In the genomic region with DNA sequence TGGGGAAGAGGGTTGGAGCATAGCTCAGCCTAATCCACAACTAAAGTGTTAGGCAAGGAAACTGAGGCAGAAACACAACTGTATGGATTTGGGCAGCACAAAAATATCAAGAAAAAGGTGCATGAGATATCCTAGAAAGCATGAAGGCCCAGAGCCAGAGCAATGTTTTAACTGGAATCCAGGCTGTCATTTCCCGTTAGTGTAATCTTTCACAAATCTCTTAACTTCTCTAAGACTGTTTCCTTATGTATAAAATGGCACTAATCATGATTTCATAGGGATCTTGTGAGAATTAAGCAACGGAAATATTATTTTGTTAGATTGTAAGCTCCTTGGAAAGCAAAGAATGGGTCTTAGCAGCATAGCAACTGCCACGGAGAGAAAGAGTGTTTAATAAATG, we compare ENCODE assay signal across 27 cellular contexts. TPM values are rescaled to one million over a fixed set of nuclear protein-coding genes. Genes with fewer than 3 reads are reported as not detected.
A peak's percentile ranks its signal among the peaks of the same experiment; 100 is the strongest.
DNase-seq lines count a peak whose midpoint lies in the region; ATAC-seq and TF ChIP-seq lines count a peak whose summit lies in the region.
"Had no signal": no experiment of that assay in that cellular context is flagged by ENCODE, and none has a peak within 500 bp of the region (broad histone marks: within the 10 kb centered on the region; RNA-seq: fewer than 3 reads in every experiment).

No MANE protein-coding gene starts in this region.

- no peak overlapping the region for H2BK12ac ChIP-seq in mesenchymal stem cell (ENCODE audit: low read length in 2 of 2)

- H3K18ac ChIP-seq in mesenchymal stem cell (ENCODE audit: low read depth in 1 of 2, low read length in 2 of 2), result peak overlapping the region in 1 of 2 experiments; percentile 65

- H3K4me3 ChIP-seq in CD4-positive, alpha-beta memory T cell (ENCODE audit: low read length in 2 of 2), result no peak overlapping the region
- no peak overlapping the region for H3K4me3 ChIP-seq in mesenchymal stem cell (ENCODE audit: insufficient read depth in 1 of 2, low read depth in 1 of 2, low read length in 2 of 2)
- no peak overlapping the region for H3K4me3 ChIP-seq in ovary
- H3K4me3 ChIP-seq: dorsolateral prefrontal cortex, gastroesophageal sphincter, lung, mucosa of descending colon, vagina had no signal

- no peak for DNase-seq in CD4-positive, alpha-beta memory T cell
- no peak for DNase-seq in T-cell
- DNase-seq in mesenchymal stem cell, result no peak
- DNase-seq in sciatic nerve (ENCODE audit: low spot score), result no peak
- no peak for DNase-seq in NCI-H1417 (lab: John Stamatoyannopoulos, UW)
- DNase-seq in ovary, result no peak
- DNase-seq: amniotic stem cell; DMS79; GF-D8; NCI-H748 treated with DMSO at 0.1 percent for 48 hours; stimulated activated naive CD8-positive, alpha-beta T cell treated with anti-CD3 and anti-CD28 coated beads, Interleukin-15, amount 100 ng/mL, for 72 hours; T1000 had no signal

- CTCF ChIA-PET in CD4-positive, alpha-beta memory T cell (lab: Charles Lee; ENCODE audit: partially characterized antibody), result interaction anchor here (0.6 to 6.1 kb wide), 12 partner anchors 9 to 146 kb away, joined by 3 to 49 read pairs (median 7); partner anchors contain the start of genes CCDC83 and SYTL2
- CTCF ChIA-PET in T-cell (lab: Charles Lee), result interaction anchor here in 1 of 2 donors (0.6 to 2.8 kb wide), 3 partner anchors 16 to 73 kb away, joined by 4 to 15 read pairs (median 8); partner anchors contain the start of gene CCDC83

- no peaks in the 10 kb centered on the region for H3K36me3 Mint-ChIP-seq in CD4-positive, alpha-beta memory T cell
- no peaks in the 10 kb centered on the region for H3K36me3 Mint-ChIP-seq in T-cell
- H3K36me3 Mint-ChIP-seq: WTC11 had no signal

- H2BK5ac ChIP-seq in mesenchymal stem cell (ENCODE audit: low read depth, low read length, poor library complexity, severe bottlenecking), result no peak overlapping the region

- POLR2A ChIA-PET in CD4-positive, alpha-beta memory T cell (lab: Charles Lee; ENCODE audit: partially characterized antibody), result interaction anchor here (1.9 to 4.2 kb wide), 7 partner anchors 11 to 197 kb away, joined by 5 to 40 read pairs (median 17); partner anchors contain the start of genes CREBZF, DLG2, SYTL2 and TMEM126B
- POLR2A ChIA-PET in T-cell (lab: Charles Lee), result interaction anchor here in 1 of 2 donors (1.1 kb wide), 1 partner anchor 73 kb away, joined by 7 read pairs; no protein-coding TSS in a partner anchor

- H3K4me1 ChIP-seq in CD4-positive, alpha-beta memory T cell (ENCODE audit: insufficient read depth, low read length), result peaks cover 75% of the 10 kb centered on the region
- H3K4me1 ChIP-seq in mesenchymal stem cell (ENCODE audit: control insufficient read depth, insufficient read depth, low read depth, low read length) (peaks cover 10% of the 10 kb centered on the region), ovary (ENCODE audit: insufficient read depth) (peaks cover 11% of the 10 kb centered on the region)

- TF ChIP-seq POLR2A in ovary (IDR thresholded peaks at IDR 0.05), result no peak

- no peaks in the 10 kb centered on the region for H3K27me3 Mint-ChIP-seq in CD4-positive, alpha-beta memory T cell
- no peaks in the 10 kb centered on the region for H3K27me3 Mint-ChIP-seq in T-cell
- H3K27me3 Mint-ChIP-seq: stimulated activated naive CD8-positive, alpha-beta T cell treated with anti-CD3 and anti-CD28 coated beads, Interleukin-15, amount 100 ng/mL, for 72 hours had no signal

- H3K9ac ChIP-seq in mesenchymal stem cell (ENCODE audit: low read length), result peak overlapping the region; percentile 2

- no peak overlapping the region for H3K4me2 ChIP-seq in mesenchymal stem cell (ENCODE audit: low read length, poor library complexity, severe bottlenecking)

- no peak overlapping the region for H4K91ac ChIP-seq in mesenchymal stem cell (ENCODE audit: low read length)

- no peak overlapping the region for H3K23ac ChIP-seq in mesenchymal stem cell (ENCODE audit: low read length in 2 of 2)

- H3K4me3 Mint-ChIP-seq in CD4-positive, alpha-beta memory T cell, result peak overlapping the region in 2 of 8 donors; percentile 65 to 76
- peak overlapping the region in 1 of 3 donors; percentile 46 for H3K4me3 Mint-ChIP-seq in T-cell
- H3K4me3 Mint-ChIP-seq: neural crest cell; stimulated activated naive CD8-positive, alpha-beta T cell treated with anti-CD3 and anti-CD28 coated beads, Interleukin-15, amount 100 ng/mL, for 72 hours; WTC11 had no signal

- no peak overlapping the region for H2BK120ac ChIP-seq in mesenchymal stem cell (ENCODE audit: low read depth, low read length)

- no peak overlapping the region for H2BK15ac ChIP-seq in mesenchymal stem cell (ENCODE audit: low read depth, poor library complexity, severe bottlenecking)

- no peaks in the 10 kb centered on the region for H3K79me1 ChIP-seq in mesenchymal stem cell (replicated peaks; ENCODE audit: low read length, poor library complexity, severe bottlenecking)

- no peak overlapping the region for H2AFZ ChIP-seq in mesenchymal stem cell (ENCODE audit: low read depth, low read length)

- H3K9me3 Mint-ChIP-seq in CD4-positive, alpha-beta memory T cell, result peaks cover 0 to 1% (median 0%) of the 10 kb centered on the region in 8 donors
- no peaks in the 10 kb centered on the region for H3K9me3 Mint-ChIP-seq in T-cell
- H3K9me3 Mint-ChIP-seq: neural crest cell; stimulated activated naive CD8-positive, alpha-beta T cell treated with anti-CD3 and anti-CD28 coated beads, Interleukin-15, amount 100 ng/mL, for 72 hours had no signal

- 70% methylated on average over 2 of the region's 3 CpGs for WGBS in mesenchymal stem cell
- 50 to 63% (median 61%) methylated on average over 3 of the region's 3 CpGs for WGBS in ovary, 3 donors

- no peak for TF ChIP-seq EP300 in ovary (IDR thresholded peaks at IDR 0.05)

- H3K14ac ChIP-seq in mesenchymal stem cell (ENCODE audit: low read length in 2 of 2), result no peak overlapping the region

- ATAC-seq in T-cell (replicated peaks in 1 of 4), result no peak
- ATAC-seq in sciatic nerve, result no peak
- ATAC-seq in HG02852 (IDR thresholded peaks at IDR 0.05; ENCODE audit: unreplicated experiment), result no peak
- ATAC-seq: gastroesophageal sphincter had no signal

- intact Hi-C loops in CD4-positive, alpha-beta memory T cell (cut with micrococcal nuclease), result loop anchor here (2.0 kb wide), 1 partner anchor 197 kb away; the partner anchor contains the start of gene TMEM126B
- intact Hi-C loops in sciatic nerve (cut with DNase I), result no loop called here
- intact Hi-C loops in ovary (cut with DNase I), result no loop called here

- no peaks in the 10 kb centered on the region for H3K36me3 ChIP-seq in CD4-positive, alpha-beta memory T cell (ENCODE audit: insufficient read depth, low read length)
- H3K36me3 ChIP-seq in mesenchymal stem cell (ENCODE audit: control insufficient read depth in 1 of 2, insufficient read depth in 2 of 2, low read depth in 1 of 2, low read length in 2 of 2) (no peaks in the 10 kb centered on the region), ovary (no peaks in the 10 kb centered on the region)
- H3K36me3 ChIP-seq: BE2C, gastroesophageal sphincter, vagina had no signal

- H3K27ac Mint-ChIP-seq in CD4-positive, alpha-beta memory T cell, result peak overlapping the region; percentile 44 to 99 (median 97)
- H3K27ac Mint-ChIP-seq in T-cell, result peak overlapping the region; percentile 50 to 79
- H3K27ac Mint-ChIP-seq: WTC11 had no signal

- TF ChIP-seq CTCF in 22Rv1 (IDR thresholded peaks at IDR 0.05) (no peak), ovary (IDR thresholded peaks at IDR 0.05) (no peak)

- no peak overlapping the region for H3K4ac ChIP-seq in mesenchymal stem cell (ENCODE audit: low read depth in 1 of 2, low read length in 2 of 2)

- H3K27me3 ChIP-seq in CD4-positive, alpha-beta memory T cell (ENCODE audit: insufficient read depth, low read length), result no peaks in the 10 kb centered on the region
- H3K27me3 ChIP-seq in mesenchymal stem cell (ENCODE audit: control insufficient read depth in 1 of 2, insufficient read depth in 1 of 2, low read length in 2 of 2), result no peaks in the 10 kb centered on the region
- H3K27me3 ChIP-seq in ovary, result no peaks in the 10 kb centered on the region
- H3K27me3 ChIP-seq: BE2C, dorsolateral prefrontal cortex, gastroesophageal sphincter, vagina had no signal

- no peak overlapping the region for H4K8ac ChIP-seq in mesenchymal stem cell (ENCODE audit: low read length)

- peaks cover 60 to 84% (median 66%) of the 10 kb centered on the region in 4 donors for H3K4me1 Mint-ChIP-seq in CD4-positive, alpha-beta memory T cell
- H3K4me1 Mint-ChIP-seq in T-cell, result peaks cover 71 to 78% (median 74%) of the 10 kb centered on the region in 3 donors

- no peaks in the 10 kb centered on the region for H3K9me3 ChIP-seq in CD4-positive, alpha-beta memory T cell (ENCODE audit: control insufficient read depth in 1 of 2, low read length in 2 of 2)
- H3K9me3 ChIP-seq in mesenchymal stem cell (ENCODE audit: control insufficient read depth, low read length) (no peaks in the 10 kb centered on the region), ovary (no peaks in the 10 kb centered on the region)
- H3K9me3 ChIP-seq: BE2C, gastroesophageal sphincter, mucosa of descending colon, vagina had no signal

- H2AK5ac ChIP-seq in mesenchymal stem cell (ENCODE audit: low read length, severe bottlenecking), result peak overlapping the region; percentile 49

- H3K27ac ChIP-seq in 22Rv1 (peak overlapping the region; percentile 96), mesenchymal stem cell (ENCODE audit: low read length, poor library complexity, severe bottlenecking) (no peak overlapping the region), ovary (no peak overlapping the region)
- no peak overlapping the region for H3K27ac ChIP-seq in CD4-positive, alpha-beta memory T cell (ENCODE audit: low read depth, low read length)
- H3K27ac ChIP-seq: gastroesophageal sphincter had no signal

RNA-seq across cellular contexts. Expression of gene SYTL2, which starts 14.6 kb away (rescaled TPM):
- total RNA-seq in CD4-positive, alpha-beta memory T cell, result 10 to 100 TPM; 35.5 to 35.7 TPM
- polyA plus RNA-seq in CD4-positive, alpha-beta memory T cell, result 10 to 100 TPM in 1 of 2 donors, 1 to 10 TPM in 1; 3.9 to 21.0 TPM
- total RNA-seq in T-cell (10 to 100 TPM; 19.8 to 85.4 (median 31.3) TPM), sciatic nerve (24.6 TPM), ovary (10 to 100 TPM in 2 of 7 donors, 1 to 10 TPM in 5; 4.2 to 13.7 (median 8.2) TPM)
- 2.3 TPM for polyA plus RNA-seq in mesenchymal stem cell (2013, experiment 1 of 2)
- polyA plus RNA-seq in mesenchymal stem cell (2013, experiment 2 of 2), result 2.1 TPM
- 10 to 100 TPM in 1 of 2 donors, 1 to 10 TPM in 1; 7.9 to 26.1 TPM for polyA plus RNA-seq in ovary

RNA-seq across cellular contexts. Expression of gene CCDC83, which starts 29.6 kb away (rescaled TPM):
- total RNA-seq in CD4-positive, alpha-beta memory T cell, result not detected
- polyA plus RNA-seq in CD4-positive, alpha-beta memory T cell, result not detected
- under 1 TPM in 1 of 5 donors, not detected in 4; 0.10 TPM for total RNA-seq in T-cell
- polyA plus RNA-seq in mesenchymal stem cell (2013, experiment 1 of 2), result not detected
- not detected for polyA plus RNA-seq in mesenchymal stem cell (2013, experiment 2 of 2)
- total RNA-seq in sciatic nerve, result not detected
- total RNA-seq in ovary, result not detected
- polyA plus RNA-seq in ovary, result not detected
- total RNA-seq: activated naive CD4-positive, alpha-beta T cell treated with anti-CD3 and anti-CD28 coated beads for 36 hours; chondrocyte; gastroesophageal sphincter; HT-29; left cardiac atrium; lung; mucosa of descending colon; neural crest cell; right cardiac atrium; vagina; WTC11 had no signal
- polyA plus RNA-seq: lung, right cardiac atrium had no signal
